Comparison of ENCODE assay signal across 14 cellular contexts in genomic region chr1:114081145-114082046, GRCh38.
DNase-seq lines count a peak whose midpoint lies in the region; ATAC-seq, FAIRE-seq and TF ChIP-seq lines count a peak whose summit lies in the region.
"Had no signal": no experiment of that assay in that cellular context is flagged by ENCODE, and none has a peak within 500 bp of the region (broad histone marks: within the 10 kb centered on the region; RNA-seq: fewer than 3 reads in every experiment).

No MANE protein-coding gene starts in this region.

- H2BK15ac ChIP-seq in H1 (ENCODE audit: low read length) (peak overlapping the region; percentile 82; the same call in 1 of the 2 replicates), mesenchymal stem cell (ENCODE audit: low read depth, poor library complexity, severe bottlenecking) (peak overlapping the region; percentile 26)

- peak overlapping the region; percentile 60 for H2BK120ac ChIP-seq in H1 (replicated peaks; ENCODE audit: low read depth, low read length)
- H2BK120ac ChIP-seq in mesenchymal stem cell (ENCODE audit: low read depth, low read length), result no peak overlapping the region

- DNase-seq in NB4 (ENCODE audit: low read depth) (peak; percentile 23), H1 (ENCODE audit: low read depth in 1 of 2, low spot score in 2 of 2) (no peak), mesenchymal stem cell (no peak), vagina (ENCODE audit: extremely low spot score in 2 of 2) (no peak), retina (no peak)
- DNase-seq: activated CD8-positive, alpha-beta memory T cell treated with anti-CD3 and anti-CD28 coated beads, Interleukin-2, amount 50 U/mL, for 4 hours; activated naive CD4-positive, alpha-beta T cell treated with anti-CD3 and anti-CD28 coated beads, Interleukin-2, amount 50 U/mL, for 16 hours; MG63 had no signal

- H2AFZ ChIP-seq in H1 (ENCODE audit: low read length) (no peak overlapping the region), mesenchymal stem cell (ENCODE audit: low read depth, low read length) (no peak overlapping the region)

- H3K79me2 ChIP-seq in H1 (ENCODE audit: control insufficient read depth in 1 of 2, insufficient read depth in 2 of 2, low read length in 2 of 2), result no peaks in the 10 kb centered on the region

- H3K23me2 ChIP-seq in H1 (ENCODE audit: low read depth, low read length), result peaks cover 4% of the 10 kb centered on the region; the same call in 1 of the 2 replicates

- H4K8ac ChIP-seq in H1 (ENCODE audit: extremely low read depth, insufficient read depth, low read length) (0 out of 2 replicates have a peak overlapping the region, but pooled peaks have one; percentile 82), mesenchymal stem cell (ENCODE audit: low read length) (no peak overlapping the region)

- H2BK5ac ChIP-seq in H1 (ENCODE audit: low read depth, low read length), result peak overlapping the region; percentile 79; the same call in 1 of the 2 replicates
- no peak overlapping the region for H2BK5ac ChIP-seq in mesenchymal stem cell (ENCODE audit: low read depth, low read length, poor library complexity, severe bottlenecking)

- H3K4me3 ChIP-seq in NB4 (ENCODE audit: low read depth, low read length) (no peak overlapping the region), H1 (ENCODE audit: extremely low read depth in 1 of 4, insufficient read depth in 2 of 4, low read depth in 3 of 4, low read length in 4 of 4) (no peak overlapping the region), mesenchymal stem cell (ENCODE audit: insufficient read depth in 1 of 2, low read depth in 1 of 2, low read length in 2 of 2) (no peak overlapping the region), skeletal muscle tissue (ENCODE audit: low read length in 3 of 3) (peak overlapping the region in 2 of 3 donors; percentile 10 to 24), vagina (no peak overlapping the region)
- H3K4me3 ChIP-seq: MG63 had no signal

- H3K23ac ChIP-seq in H1 (ENCODE audit: insufficient read length) (no peak overlapping the region), mesenchymal stem cell (ENCODE audit: low read length in 2 of 2) (no peak overlapping the region)

- H3K9ac ChIP-seq in H1 (replicated peaks in 1 of 4; ENCODE audit: extremely low read depth in 1 of 4, low read depth in 3 of 4, low read length in 3 of 4) (no peak overlapping the region), mesenchymal stem cell (ENCODE audit: low read length) (no peak overlapping the region), skeletal muscle tissue (ENCODE audit: low read depth in 1 of 3, low read length in 3 of 3) (peak overlapping the region in 1 of 3 donors; percentile 41)

- peak overlapping the region; percentile 98 for H2BK12ac ChIP-seq in H1 (ENCODE audit: low read depth, low read length)
- H2BK12ac ChIP-seq in mesenchymal stem cell (ENCODE audit: low read length in 2 of 2), result no peak overlapping the region

- FAIRE-seq in H1 (lab: Jason Lieb, UNC), result no peak
- FAIRE-seq: endothelial cell of umbilical vein, urothelium cell line had no signal

- H4K91ac ChIP-seq in H1 (replicated peaks; ENCODE audit: insufficient read length, low read length) (peak overlapping the region; percentile 96), mesenchymal stem cell (ENCODE audit: low read length) (no peak overlapping the region)

- H3K18ac ChIP-seq in H1 (ENCODE audit: extremely low read depth, low read length), result peak overlapping the region; percentile 81
- H3K18ac ChIP-seq in mesenchymal stem cell (ENCODE audit: low read depth in 1 of 2, low read length in 2 of 2), result no peak overlapping the region

- H3K27ac ChIP-seq in H1 (ENCODE audit: low read depth, low read length), result no peak overlapping the region
- H3K27ac ChIP-seq in mesenchymal stem cell (ENCODE audit: low read length, poor library complexity, severe bottlenecking), result no peak overlapping the region
- H3K27ac ChIP-seq in skeletal muscle tissue (ENCODE audit: low read depth, low read length), result no peak overlapping the region
- H3K27ac ChIP-seq in vagina, result no peak overlapping the region

- H2AK5ac ChIP-seq in H1 (ENCODE audit: low read depth, low read length) (peak overlapping the region; percentile 96), mesenchymal stem cell (ENCODE audit: low read length, severe bottlenecking) (no peak overlapping the region)

- no peak for TF ChIP-seq CTCF in NB4 (IDR thresholded peaks at IDR 0.05; ENCODE audit: low read depth, low read length)
- TF ChIP-seq CTCF in H1 (IDR thresholded peaks at IDR 0.05; ENCODE audit: control extremely low read depth in 1 of 3, insufficient read depth in 1 of 3, low read depth in 1 of 3, low read length in 3 of 3), result no peak
- TF ChIP-seq CTCF in vagina (IDR thresholded peaks at IDR 0.05), result no peak

- H3K4me2 ChIP-seq in H1 (ENCODE audit: insufficient read depth in 1 of 2, low read depth in 2 of 2, low read length in 2 of 2) (peak overlapping the region in 1 of 2 experiments; percentile 5; a peak in 1 of 4 replicates), mesenchymal stem cell (ENCODE audit: low read length, poor library complexity, severe bottlenecking) (no peak overlapping the region)

- H3K9me3 ChIP-seq in H1 (ENCODE audit: insufficient read depth in 2 of 2, low read depth in 1 of 2, low read length in 1 of 2) (no peaks in the 10 kb centered on the region), mesenchymal stem cell (ENCODE audit: control insufficient read depth, low read length) (no peaks in the 10 kb centered on the region), skeletal muscle tissue (ENCODE audit: control insufficient read depth in 3 of 3, low read length in 3 of 3) (no peaks in the 10 kb centered on the region), vagina (no peaks in the 10 kb centered on the region)
- H3K9me3 ChIP-seq: MG63 had no signal

- TF ChIP-seq EP300 in H1 (IDR thresholded peaks at IDR 0.05; ENCODE audit: borderline replicate concordance in 1 of 2, low read depth in 2 of 2, low read length in 2 of 2), result no peak

- H3K27me3 ChIP-seq in H1 (replicated peaks in 1 of 4; ENCODE audit: control insufficient read depth in 3 of 4, extremely low read depth in 1 of 4, insufficient read depth in 3 of 4, low read length in 3 of 4) (no peaks in the 10 kb centered on the region; a peak in 1 of 7 replicates), mesenchymal stem cell (ENCODE audit: control insufficient read depth in 1 of 2, insufficient read depth in 1 of 2, low read length in 2 of 2) (peaks cover 31 to 46% of the 10 kb centered on the region in 2 experiments), skeletal muscle tissue (ENCODE audit: control insufficient read depth in 3 of 3, insufficient read depth in 3 of 3, low read length in 3 of 3) (no peaks in the 10 kb centered on the region), vagina (no peaks in the 10 kb centered on the region)

- ATAC-seq in HG02938 (IDR thresholded peaks at IDR 0.05; ENCODE audit: unreplicated experiment) (no peak), GM21737 (IDR thresholded peaks at IDR 0.05; ENCODE audit: unreplicated experiment) (no peak)
- ATAC-seq: left colon had no signal

- H3K56ac ChIP-seq in H1 (replicated peaks; ENCODE audit: insufficient read length, low read depth, low read length), result no peak overlapping the region

- no peak overlapping the region for H3K14ac ChIP-seq in H1 (ENCODE audit: insufficient read length)
- H3K14ac ChIP-seq in mesenchymal stem cell (ENCODE audit: low read length in 2 of 2), result no peak overlapping the region

- TF ChIP-seq POLR2A in NB4 (IDR thresholded peaks at IDR 0.05; ENCODE audit: extremely low read depth, insufficient read length), result no peak
- no peak for TF ChIP-seq POLR2A in H1 (IDR thresholded peaks at IDR 0.05; ENCODE audit: control extremely low read depth in 1 of 2, low read depth in 2 of 2, low read length in 2 of 2)
- no peak for TF ChIP-seq POLR2A in vagina (IDR thresholded peaks at IDR 0.05)

- peaks cover 11 to 34% (median 26%) of the 10 kb centered on the region in 4 experiments for H3K4me1 ChIP-seq in H1 (replicated peaks in 1 of 4; ENCODE audit: control insufficient read depth in 3 of 4, insufficient read depth in 4 of 4, low read length in 3 of 4)
- no peaks in the 10 kb centered on the region for H3K4me1 ChIP-seq in mesenchymal stem cell (ENCODE audit: control insufficient read depth, insufficient read depth, low read depth, low read length)
- H3K4me1 ChIP-seq in skeletal muscle tissue (ENCODE audit: control insufficient read depth in 3 of 3, insufficient read depth in 3 of 3, low read length in 3 of 3), result peaks cover 20 to 35% (median 24%) of the 10 kb centered on the region in 3 donors
- H3K4me1 ChIP-seq in vagina, result peaks cover 12% of the 10 kb centered on the region

- intact Hi-C loops in vagina (cut with DNase I), result no loop called here

- H3K4ac ChIP-seq in H1 (replicated peaks; ENCODE audit: insufficient read length, low read depth, low read length) (peak overlapping the region; percentile 24), mesenchymal stem cell (ENCODE audit: low read depth in 1 of 2, low read length in 2 of 2) (no peak overlapping the region)

- H3K36me3 ChIP-seq in H1 (ENCODE audit: control insufficient read depth in 2 of 4, insufficient read depth in 4 of 4, low read length in 3 of 4), result peaks cover 0 to 2% (median 0%) of the 10 kb centered on the region in 4 experiments; a peak in 1 of 8 replicates
- no peaks in the 10 kb centered on the region for H3K36me3 ChIP-seq in mesenchymal stem cell (ENCODE audit: control insufficient read depth in 1 of 2, insufficient read depth in 2 of 2, low read depth in 1 of 2, low read length in 2 of 2)
- H3K36me3 ChIP-seq in skeletal muscle tissue (ENCODE audit: control insufficient read depth in 3 of 3, insufficient read depth in 3 of 3, low read length in 3 of 3), result no peaks in the 10 kb centered on the region
- no peaks in the 10 kb centered on the region for H3K36me3 ChIP-seq in vagina
- H3K36me3 ChIP-seq: MG63 had no signal

- TF ChIP-seq RAD21 in H1 (IDR thresholded peaks at IDR 0.05 in 1 of 2, conservative IDR thresholded peaks at IDR 0.05 in 1 of 2; ENCODE audit: low read depth in 2 of 2, low read length in 2 of 2), result no peak

- CTCF ChIA-PET in H1 (lab: Charles Lee; ENCODE audit: partially characterized antibody), result interaction anchor here (0.6 to 2.4 kb wide), 13 partner anchors 11 to 201 kb away, joined by 3 to 8 read pairs (median 4); partner anchors contain the start of gene OLFML3

- POLR2A ChIA-PET in H1 (lab: Charles Lee; ENCODE audit: partially characterized antibody), result interaction anchor here (1.3 to 5.9 kb wide), 3 partner anchors 10 to 45 kb away, joined by 3 to 47 read pairs (median 5); no protein-coding TSS in a partner anchor

- H4K20me1 ChIP-seq in H1 (replicated peaks in 1 of 2; ENCODE audit: control insufficient read depth in 1 of 2, insufficient read depth in 2 of 2, low read length in 2 of 2), result no peaks in the 10 kb centered on the region

- 84% methylated on average over 19 of the region's 19 CpGs; no CpG with 5 or more reads in 1 of the 2 experiments for WGBS in H1 (ENCODE audit: extremely low coverage in 1 of 2, insufficient coverage in 1 of 2, insufficient read length in 1 of 2, insufficient replicate concordance in 2 of 2, low coverage in 1 of 2, low lambda C conversion rate in 2 of 2, missing lambda C conversion rate in 1 of 2), 2 experiments
- 74% methylated on average over 19 of the region's 19 CpGs for WGBS in mesenchymal stem cell

- H3K79me1 ChIP-seq in H1 (ENCODE audit: low read depth, low read length) (no peaks in the 10 kb centered on the region), mesenchymal stem cell (replicated peaks; ENCODE audit: low read length, poor library complexity, severe bottlenecking) (no peaks in the 10 kb centered on the region)

- H4K5ac ChIP-seq in H1 (ENCODE audit: insufficient read length, low read depth, low read length), result peak overlapping the region; percentile 2

- peak overlapping the region; percentile 97 for H2BK20ac ChIP-seq in H1 (ENCODE audit: low read length)

Comparison
In these comparisons a context has a peak if more than half of its experiments do, and no peak if none do; other contexts are left out.
1. H3K4me3 ChIP-seq: peak in skeletal muscle tissue (2 of 3); none in NB4 (single experiment), H1 (0 of 4), mesenchymal stem cell (0 of 2) and vagina (0 of 2).